In genomic region chr11:76962583-76963416, GRCh38 we compare ENCODE assay signal across 11 cellular contexts.
DNase-seq lines count a peak whose midpoint lies in the region; ATAC-seq and TF ChIP-seq lines count a peak whose summit lies in the region.
"Had no signal": no experiment of that assay in that cellular context is flagged by ENCODE, and none has a peak within 500 bp of the region (broad histone marks: within the 10 kb centered on the region; RNA-seq: fewer than 3 reads in every experiment).

No MANE protein-coding gene starts in this region.

- H3K4me1 Mint-ChIP-seq in progenitor cell of endocrine pancreas (ENCODE audit: low read depth), result peaks cover 17% of the 10 kb centered on the region
- peaks cover 9% of the 10 kb centered on the region for H3K4me1 Mint-ChIP-seq in activated CD4-positive, alpha-beta T cell treated with anti-CD3 and anti-CD28 coated beads for 36 hours
- H3K4me1 Mint-ChIP-seq: H9 had no signal

- H3K4me1 ChIP-seq in Loucy (ENCODE audit: insufficient read depth, low read length, poor library complexity, severe bottlenecking), result peaks cover 13% of the 10 kb centered on the region

- H3K27me3 Mint-ChIP-seq in progenitor cell of endocrine pancreas, result no peaks in the 10 kb centered on the region
- no peaks in the 10 kb centered on the region for H3K27me3 Mint-ChIP-seq in activated CD4-positive, alpha-beta T cell treated with anti-CD3 and anti-CD28 coated beads for 36 hours

- H3K4me3 ChIP-seq in Loucy (ENCODE audit: low read length, poor library complexity, severe bottlenecking), result peak overlapping the region; percentile 8

- H3K79me2 ChIP-seq in Loucy (ENCODE audit: insufficient read depth, low read length), result no peaks in the 10 kb centered on the region

- POLR2A ChIA-PET in activated CD4-positive, alpha-beta T cell treated with anti-CD3 and anti-CD28 coated beads for 36 hours (lab: Charles Lee), result no interaction called here

- no peaks in the 10 kb centered on the region for H3K9me3 ChIP-seq in Loucy (ENCODE audit: insufficient read depth, low read depth, low read length)

- H3K9ac ChIP-seq in Loucy (ENCODE audit: low read depth, low read length, poor library complexity, severe bottlenecking), result no peak overlapping the region

- H3K27me3 ChIP-seq in Loucy (ENCODE audit: insufficient read depth, low read length, poor library complexity, severe bottlenecking), result no peaks in the 10 kb centered on the region

- H3K9me3 Mint-ChIP-seq in progenitor cell of endocrine pancreas (ENCODE audit: low read depth), result peaks cover 14% of the 10 kb centered on the region
- H3K9me3 Mint-ChIP-seq in activated CD4-positive, alpha-beta T cell treated with anti-CD3 and anti-CD28 coated beads for 36 hours (ENCODE audit: low read depth), result peaks cover 5% of the 10 kb centered on the region

- H3K36me3 ChIP-seq in Loucy (ENCODE audit: insufficient read depth, low read length), result no peaks in the 10 kb centered on the region

- no peaks in the 10 kb centered on the region for H3K9me2 ChIP-seq in Loucy (replicated peaks; ENCODE audit: low read depth, low read length)

- peak overlapping the region; percentile 50 for H3K4me2 ChIP-seq in Loucy (ENCODE audit: low read depth, low read length, poor library complexity, severe bottlenecking)

- ATAC-seq in GM18870 (IDR thresholded peaks at IDR 0.05; ENCODE audit: unreplicated experiment), result peak; percentile 69
- ATAC-seq in GM21737 (IDR thresholded peaks at IDR 0.05; ENCODE audit: unreplicated experiment), result peak; percentile 94
- ATAC-seq in activated CD4-positive, alpha-beta T cell treated with anti-CD3 and anti-CD28 coated beads for 36 hours, result no peak
- ATAC-seq in HG03280 (IDR thresholded peaks at IDR 0.05; ENCODE audit: unreplicated experiment), result no peak

- peak overlapping the region; percentile 95 for H3K27ac Mint-ChIP-seq in progenitor cell of endocrine pancreas
- no peak overlapping the region for H3K27ac Mint-ChIP-seq in activated CD4-positive, alpha-beta T cell treated with anti-CD3 and anti-CD28 coated beads for 36 hours
- H3K27ac Mint-ChIP-seq: H9 had no signal

- H4K20me1 ChIP-seq in Loucy (ENCODE audit: insufficient read depth, low read length, poor library complexity, severe bottlenecking), result no peaks in the 10 kb centered on the region

- CTCF ChIA-PET in activated CD4-positive, alpha-beta T cell treated with anti-CD3 and anti-CD28 coated beads for 36 hours (lab: Charles Lee), result interaction anchor here (0.5 to 1.3 kb wide), 3 partner anchors 16 to 120 kb away, joined by 3 read pairs; no protein-coding TSS in a partner anchor

- intact Hi-C loops in activated CD4-positive, alpha-beta T cell treated with anti-CD3 and anti-CD28 coated beads for 36 hours (cut with DNase I, micrococcal nuclease), result no loop called here

- TF ChIP-seq CTCF in Loucy (conservative IDR thresholded peaks at IDR 0.05; ENCODE audit: low read length) (no peak), progenitor cell of endocrine pancreas (IDR thresholded peaks at IDR 0.05; ENCODE audit: unreplicated experiment) (no peak)

- DNase-seq in progenitor cell of endocrine pancreas (ENCODE audit: low spot score, unreplicated experiment) (no peak), SW480 (ENCODE audit: low spot score) (no peak)
- no peak for DNase-seq in activated CD4-positive, alpha-beta T cell treated with anti-CD3 and anti-CD28 coated beads for 36 hours
- DNase-seq: activated effector memory CD4-positive, alpha-beta T cell treated with anti-CD3 and anti-CD28 coated beads, Interleukin-2, amount 50 U/mL, for 16 hours; dermis blood vessel endothelial cell; H9; hypothalamus had no signal

- no peak overlapping the region for H3K4me3 Mint-ChIP-seq in progenitor cell of endocrine pancreas (ENCODE audit: low read depth)
- no peak overlapping the region for H3K4me3 Mint-ChIP-seq in activated CD4-positive, alpha-beta T cell treated with anti-CD3 and anti-CD28 coated beads for 36 hours
- H3K4me3 Mint-ChIP-seq: H9 had no signal

- H2AFZ ChIP-seq in Loucy (ENCODE audit: low read length), result no peak overlapping the region

- H3K36me3 Mint-ChIP-seq in progenitor cell of endocrine pancreas (ENCODE audit: insufficient read depth), result peaks cover 24% of the 10 kb centered on the region
- peaks cover 29% of the 10 kb centered on the region for H3K36me3 Mint-ChIP-seq in activated CD4-positive, alpha-beta T cell treated with anti-CD3 and anti-CD28 coated beads for 36 hours (ENCODE audit: low read depth)

- H3F3A ChIP-seq in Loucy (ENCODE audit: low read depth), result no peaks in the 10 kb centered on the region

Comparison
In these comparisons a context has a peak if more than half of its experiments do, and no peak if none do; other contexts are left out.
1. ATAC-seq: peak in GM18870 (single experiment) and GM21737 (single experiment); none in activated CD4-positive, alpha-beta T cell treated with anti-CD3 and anti-CD28 coated beads for 36 hours (single experiment) and HG03280 (single experiment).